Comparison of ENCODE assay signal across 26 cellular contexts in genomic region chr15:93500155-93500554, GRCh38.
"Had no signal": no experiment of that assay in that cellular context is flagged by ENCODE, and none has a peak within 500 bp of the region (broad histone marks: within the 10 kb centered on the region; RNA-seq: fewer than 3 reads in every experiment).

No MANE protein-coding gene starts in this region.

- H3K27me3 ChIP-seq: neural progenitor cell, stomach, testis, thyroid gland, uterus had no signal

- H3K36me3 ChIP-seq: left ventricle myocardium inferior, neural progenitor cell, neutrophil, stomach, thyroid gland, uterus had no signal

- ATAC-seq: left colon; natural killer cell; right cardiac atrium; sciatic nerve; stimulated activated naive B cell treated with anti-CD40 and anti-IgM and Interleukin-4, amounts not matched to agents 10 μg/mL and 1 μg/mL and 100 μg/mL, for 72 hours; stimulated activated naive CD8-positive, alpha-beta T cell treated with anti-CD3 and anti-CD28 coated beads, Interleukin-15, Interleukin-2, amounts not matched to agents 100 U/mL and 50 U/mL, for 24 hours had no signal

- H3K4me3 ChIP-seq: left ventricle myocardium inferior, neural progenitor cell, skin epidermis, stomach, testis, thyroid gland, uterus had no signal

- H3K27ac ChIP-seq: left ventricle myocardium inferior, neural progenitor cell, neutrophil, parathyroid adenoma, skin epidermis, stomach, testis, thyroid gland, uterus had no signal

- H3K4me1 ChIP-seq: parathyroid adenoma, thyroid gland, uterus had no signal

- H2AFZ ChIP-seq: neural progenitor cell, parathyroid adenoma had no signal

- DNase-seq: hippocampal formation; left colon; left ventricle myocardium inferior; mesendoderm; naive B cell; natural killer cell; nephron progenitor cell; occipital lobe; retina; right cardiac atrium; stimulated activated CD4-positive, alpha-beta T cell treated with anti-CD3 and anti-CD28 coated beads, Interleukin-12 subunit alpha, Interleukin-12 subunit beta, amount 100 ng/mL, for 4 hours; stimulated activated CD4-positive, alpha-beta T cell treated with anti-CD3 and anti-CD28 coated beads, Interleukin-15, amount 100 ng/mL, for 24 hours; stimulated activated CD4-positive, alpha-beta T cell treated with anti-CD3 and anti-CD28 coated beads, Interleukin-2, amount 100 ng/mL, for 24 hours; stimulated activated CD4-positive, alpha-beta T cell treated with anti-CD3 and anti-CD28 coated beads, Interleukin-4, amount 100 ng/mL, for 1 hour; stimulated activated naive B cell treated with anti-CD40 and anti-IgM and Interleukin-4, amounts not matched to agents 10 μg/mL and 1 μg/mL and 100 μg/mL, for 72 hours; stimulated activated naive CD8-positive, alpha-beta T cell treated with anti-CD3 and anti-CD28 coated beads, Interleukin-15, Interleukin-2, amounts not matched to agents 100 U/mL and 50 U/mL, for 24 hours; stomach; testis; thyroid gland; trophoblast cell; uterus had no signal

- H3K4me2 ChIP-seq: neural progenitor cell had no signal

- H3K9ac ChIP-seq: neural progenitor cell, parathyroid adenoma had no signal

- H3K9me3 ChIP-seq: left ventricle myocardium inferior, neutrophil, stomach, testis, thyroid gland, uterus had no signal
